In the genomic region with DNA sequence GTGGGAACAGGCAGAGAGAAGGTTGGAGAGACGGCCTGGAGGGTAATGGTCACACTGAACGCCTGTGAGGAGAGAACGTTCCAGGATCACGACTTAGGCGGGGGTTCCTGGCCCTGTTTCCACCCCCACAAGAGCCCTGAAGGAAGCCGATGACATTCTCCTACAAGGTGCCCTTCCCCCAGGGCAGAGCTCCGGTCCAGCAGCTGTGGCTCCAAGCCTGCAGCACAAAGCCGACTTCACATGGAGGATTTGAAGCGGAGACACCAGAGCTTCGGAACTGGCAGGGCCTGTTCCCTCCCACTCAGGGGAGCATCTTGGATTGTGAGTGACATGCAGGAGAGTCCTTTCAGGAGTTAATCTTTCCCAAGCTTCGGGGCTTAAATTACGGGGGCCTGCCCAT, we compare ENCODE assay signal across 24 cellular contexts. TPM values are rescaled to one million over a fixed set of nuclear protein-coding genes. Genes with fewer than 3 reads are reported as not detected.
DNase-seq lines count a peak whose midpoint lies in the region; ATAC-seq, FAIRE-seq and TF ChIP-seq lines count a peak whose summit lies in the region.
"Had no signal": no experiment of that assay in that cellular context is flagged by ENCODE, and none has a peak within 500 bp of the region (broad histone marks: within the 10 kb centered on the region; RNA-seq: fewer than 3 reads in every experiment).

No MANE protein-coding gene starts in this region.

- ATAC-seq in HG03378 (IDR thresholded peaks at IDR 0.05; ENCODE audit: unreplicated experiment) = no peak
- ATAC-seq: GM12878 had no signal

- no peak overlapping the region for H3K4me3 ChIP-seq in NT2/D1 (ENCODE audit: insufficient read length, low read depth)
- H3K4me3 ChIP-seq in WERI-Rb-1 (ENCODE audit: low read depth, low read length) = no peak overlapping the region
- no peak overlapping the region for H3K4me3 ChIP-seq in kidney (ENCODE audit: low read length in 2 of 2)
- H3K4me3 ChIP-seq: GM12878, GM23248, HAP-1 had no signal

- H3K36me3 ChIP-seq in NT2/D1 (ENCODE audit: insufficient read depth, insufficient read length, low read length) (no peaks in the 10 kb centered on the region), WERI-Rb-1 (no peaks in the 10 kb centered on the region), kidney (ENCODE audit: control insufficient read depth in 1 of 2, insufficient read depth in 2 of 2, low read length in 2 of 2) (no peaks in the 10 kb centered on the region)
- H3K36me3 ChIP-seq: BE2C, HAP-1 had no signal

- H3K9ac ChIP-seq in NT2/D1 (ENCODE audit: insufficient read length, low read depth) (peak overlapping the region; percentile 66), kidney (ENCODE audit: low read length in 2 of 2) (no peak overlapping the region)
- H3K9ac ChIP-seq: GM23248 had no signal

- peaks cover 13% of the 10 kb centered on the region for H3K4me1 ChIP-seq in NT2/D1 (ENCODE audit: insufficient read depth, insufficient read length)
- H3K4me1 ChIP-seq in kidney (ENCODE audit: control insufficient read depth in 1 of 2, insufficient read depth in 1 of 2, low read depth in 1 of 2, low read length in 2 of 2) = no peaks in the 10 kb centered on the region
- H3K4me1 ChIP-seq: BE2C, HAP-1 had no signal

- DNase-seq in NT2/D1 (ENCODE audit: low read depth, low spot score) (no peak), WERI-Rb-1 (peak; percentile 85), kidney (peak; percentile 29), retina (peak; percentile 37), NCI-H748 (lab: John Stamatoyannopoulos, UW; ENCODE audit: unreplicated experiment) (no peak)
- DNase-seq: ACHN; BE2C; C1 segment of cervical spinal cord; CD4-positive, CD25-positive, alpha-beta regulatory T cell; CD8-positive, alpha-beta memory T cell; COR-L47; DMS 273 treated with DMSO at 0.1 percent for 48 hours; DMS53; DND-41; EL; GM23248 had no signal

- intact Hi-C loops in kidney (cut with DNase I) = no loop called here

- H3K27ac ChIP-seq in WERI-Rb-1 = peak overlapping the region; percentile 12; the same call in 1 of the 2 replicates
- no peak overlapping the region for H3K27ac ChIP-seq in kidney (ENCODE audit: low read depth in 2 of 2, low read length in 2 of 2)
- H3K27ac ChIP-seq: GM23248 had no signal

- no peak for FAIRE-seq in kidney (lab: Jason Lieb, UNC)
- FAIRE-seq: A204.1, GM12878, HTR-8/SVneo had no signal

- no peak for TF ChIP-seq CTCF in WERI-Rb-1 (IDR thresholded peaks at IDR 0.05; ENCODE audit: low read depth, low read length)
- no peak for TF ChIP-seq CTCF in kidney (IDR thresholded peaks at IDR 0.05; ENCODE audit: borderline replicate concordance, extremely low read depth, insufficient read depth)

- peaks cover 28% of the 10 kb centered on the region for H3K27me3 ChIP-seq in NT2/D1 (ENCODE audit: insufficient read depth, insufficient read length)
- peaks cover 4% of the 10 kb centered on the region for H3K27me3 ChIP-seq in WERI-Rb-1 (ENCODE audit: insufficient read depth, low read depth, severe bottlenecking)

- H3K9me3 ChIP-seq in NT2/D1 (ENCODE audit: insufficient read depth, low read length) (no peaks in the 10 kb centered on the region), WERI-Rb-1 (ENCODE audit: severe bottlenecking) (no peaks in the 10 kb centered on the region), kidney (ENCODE audit: control insufficient read depth in 1 of 2, low read length in 2 of 2) (no peaks in the 10 kb centered on the region)
- H3K9me3 ChIP-seq: BE2C, HAP-1 had no signal

RNA-seq across cellular contexts. Expression of a gene that starts 5.0 kb away (rescaled TPM):
- not detected for total RNA-seq in kidney
- polyA plus RNA-seq in kidney (ENCODE audit: insufficient read depth, low read depth, low replicate concordance) = not detected
- total RNA-seq: CD4-positive, CD25-positive, alpha-beta regulatory T cell; CD8-positive, alpha-beta memory T cell; G401; GM12878; GM23248; H4 had no signal
- polyA plus RNA-seq: CD4-positive, CD25-positive, alpha-beta regulatory T cell; CD8-positive, alpha-beta memory T cell; GM12878; GM23248; IgD-negative memory B cell had no signal

RNA-seq across cellular contexts. Expression of a gene that starts 15.6 kb away (rescaled TPM):
- 9.0 TPM for total RNA-seq in kidney
- polyA plus RNA-seq in kidney (ENCODE audit: insufficient read depth, low read depth, low replicate concordance) = 15.2 TPM

RNA-seq across cellular contexts. Expression of a gene that starts 28.8 kb away (rescaled TPM):
- 0.31 TPM for total RNA-seq in kidney
- 0.15 TPM for polyA plus RNA-seq in kidney (ENCODE audit: insufficient read depth, low read depth, low replicate concordance)
- total RNA-seq: CD4-positive, CD25-positive, alpha-beta regulatory T cell; CD8-positive, alpha-beta memory T cell; GM23248 had no signal
- polyA plus RNA-seq: CD4-positive, CD25-positive, alpha-beta regulatory T cell; CD8-positive, alpha-beta memory T cell; GM23248; IgD-negative memory B cell had no signal

RNA-seq across cellular contexts. Expression of a gene that starts 34.6 kb away (rescaled TPM):
- 0.22 TPM for total RNA-seq in kidney
- 0.17 TPM for polyA plus RNA-seq in kidney (ENCODE audit: insufficient read depth, low read depth, low replicate concordance)
- total RNA-seq: CD4-positive, CD25-positive, alpha-beta regulatory T cell; CD8-positive, alpha-beta memory T cell; GM23248 had no signal
- polyA plus RNA-seq: CD4-positive, CD25-positive, alpha-beta regulatory T cell; CD8-positive, alpha-beta memory T cell; GM23248; IgD-negative memory B cell had no signal

RNA-seq across cellular contexts. Expression of a gene that starts 35.6 kb away (rescaled TPM):
- total RNA-seq in kidney = not detected
- polyA plus RNA-seq in kidney (ENCODE audit: insufficient read depth, low read depth, low replicate concordance) = not detected
- total RNA-seq: CD4-positive, CD25-positive, alpha-beta regulatory T cell; CD8-positive, alpha-beta memory T cell; G401; GM12878; GM23248; H4 had no signal
- polyA plus RNA-seq: CD4-positive, CD25-positive, alpha-beta regulatory T cell; CD8-positive, alpha-beta memory T cell; GM12878; GM23248; IgD-negative memory B cell had no signal

Comparison
In these comparisons a context has a peak if more than half of its experiments do, and no peak if none do; other contexts are left out.
1. DNase-seq: peak in WERI-Rb-1 (single experiment), kidney (single experiment) and retina (single experiment); none in NT2/D1 (single experiment) and NCI-H748 (single experiment).